In the genomic region with DNA sequence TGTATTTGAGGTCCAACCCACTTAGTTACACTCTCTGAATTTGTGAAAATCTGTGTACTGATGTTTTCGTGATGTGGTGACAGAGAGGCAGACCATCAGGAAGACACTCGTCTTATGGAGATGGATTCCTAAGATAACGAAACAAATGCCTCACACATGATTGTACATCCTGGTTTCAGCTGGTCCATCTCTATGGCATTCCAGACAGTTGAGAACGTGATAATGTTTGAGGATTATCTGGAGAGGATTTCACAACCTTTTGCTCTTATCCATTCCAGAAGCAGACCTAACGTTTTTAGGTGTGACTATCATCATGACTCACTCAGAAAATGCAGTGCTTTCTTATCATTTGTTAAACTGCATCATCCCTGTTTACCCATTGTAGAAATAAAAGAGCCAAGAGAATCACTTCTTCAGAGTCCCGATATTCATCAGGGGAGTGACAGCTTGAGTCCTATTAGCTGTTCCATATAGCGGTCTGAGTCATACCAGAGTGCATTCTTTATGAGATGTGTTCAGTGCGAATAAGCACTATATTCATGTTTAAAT, we compare ENCODE assay signal across 11 cellular contexts.
DNase-seq lines count a peak whose midpoint lies in the region; ATAC-seq and TF ChIP-seq lines count a peak whose summit lies in the region.
"Had no signal": no experiment of that assay in that cellular context is flagged by ENCODE, and none has a peak within 500 bp of the region (broad histone marks: within the 10 kb centered on the region; RNA-seq: fewer than 3 reads in every experiment).

No MANE protein-coding gene starts in this region.

- H3K79me1 ChIP-seq in mesendoderm (ENCODE audit: low read length): no peaks in the 10 kb centered on the region

- no peak overlapping the region for H2BK5ac ChIP-seq in mesendoderm (ENCODE audit: low read length)

- H2AK5ac ChIP-seq in mesendoderm (ENCODE audit: low read length): no peak overlapping the region

- H3K36me3 ChIP-seq in BJ (ENCODE audit: control insufficient read depth, insufficient read depth, low read length) (no peaks in the 10 kb centered on the region; the same call in 1 of the 2 replicates), mesendoderm (ENCODE audit: control insufficient read depth, insufficient read depth, low read length) (peaks cover 2% of the 10 kb centered on the region)
- H3K36me3 ChIP-seq in effector memory CD4-positive, alpha-beta T cell (ENCODE audit: control insufficient read depth, insufficient read depth, low read length): no peaks in the 10 kb centered on the region

- peak overlapping the region; percentile 29 for H2BK15ac ChIP-seq in mesendoderm (replicated peaks; ENCODE audit: low read depth)

- no peak for ATAC-seq in HG02870 (IDR thresholded peaks at IDR 0.05; ENCODE audit: unreplicated experiment)

- TF ChIP-seq POLR2A in lower leg skin (IDR thresholded peaks at IDR 0.05): no peak

- peak overlapping the region; percentile 68 for H3K27ac ChIP-seq in caudate nucleus (ENCODE audit: low read depth, low read length)
- H3K27ac ChIP-seq in mesendoderm (ENCODE audit: low read depth, low read length): no peak overlapping the region
- no peak overlapping the region for H3K27ac ChIP-seq in effector memory CD4-positive, alpha-beta T cell (ENCODE audit: insufficient read depth, low read length, poor library complexity, severe bottlenecking)

- no CpG with 5 or more reads among the region's 8 CpGs for WGBS in mesendoderm (ENCODE audit: extremely low coverage, insufficient coverage, low lambda C conversion rate)
- WGBS in lower leg skin, 2 donors: 61 to 80% methylated on average over 8 of the region's 8 CpGs

- H3K27me3 ChIP-seq in BJ (ENCODE audit: control insufficient read depth, insufficient read depth, low read length): no peaks in the 10 kb centered on the region
- H3K27me3 ChIP-seq in mesendoderm (ENCODE audit: insufficient read depth, low read length, poor library complexity): no peaks in the 10 kb centered on the region
- no peaks in the 10 kb centered on the region for H3K27me3 ChIP-seq in effector memory CD4-positive, alpha-beta T cell (replicated peaks; ENCODE audit: control insufficient read depth, insufficient read depth, low read length, poor library complexity, severe bottlenecking)

- H3K23ac ChIP-seq in mesendoderm (ENCODE audit: low read length): no peak overlapping the region

- no peaks in the 10 kb centered on the region for H3K79me2 ChIP-seq in mesendoderm (ENCODE audit: control insufficient read depth, insufficient read depth, low read length)

- H3K56ac ChIP-seq in mesendoderm (ENCODE audit: low read length): peak overlapping the region; percentile 2

- H3K18ac ChIP-seq in mesendoderm (ENCODE audit: low read length): no peak overlapping the region

- CTCF ChIA-PET in BJ (lab: Yijun Ruan, JAX): interaction anchor here (0.8 to 7.3 kb wide), 7 partner anchors 9 to 736 kb away, joined by 3 to 130 read pairs (median 5); no protein-coding TSS in a partner anchor

- no peak overlapping the region for H3K9ac ChIP-seq in mesendoderm (ENCODE audit: low read length)

- peaks cover 8% of the 10 kb centered on the region for H3K4me1 ChIP-seq in mesendoderm (ENCODE audit: control insufficient read depth, low read depth, low read length)
- no peaks in the 10 kb centered on the region for H3K4me1 ChIP-seq in effector memory CD4-positive, alpha-beta T cell (ENCODE audit: control insufficient read depth, insufficient read depth, low read length, poor library complexity, severe bottlenecking)

- H3K4me3 ChIP-seq in BJ (ENCODE audit: low read depth, low read length): no peak overlapping the region
- no peak overlapping the region for H3K4me3 ChIP-seq in mesendoderm (ENCODE audit: low read length)
- H3K4me3 ChIP-seq in effector memory CD4-positive, alpha-beta T cell (ENCODE audit: insufficient read depth, low read depth, low read length, poor library complexity, severe bottlenecking): no peak overlapping the region
- no peak overlapping the region for H3K4me3 ChIP-seq in lower leg skin (ENCODE audit: low read depth, poor library complexity, severe bottlenecking)

- H4K8ac ChIP-seq in mesendoderm (ENCODE audit: low read depth, low read length): no peak overlapping the region

- no peak overlapping the region for H4K5ac ChIP-seq in mesendoderm (ENCODE audit: low read length)

- no peak for TF ChIP-seq CTCF in BJ (IDR thresholded peaks at IDR 0.05; ENCODE audit: insufficient read depth, low read depth, low read length)
- TF ChIP-seq CTCF in lower leg skin (IDR thresholded peaks at IDR 0.05): no peak

- intact Hi-C loops in lower leg skin (cut with DNase I; ENCODE audit: low total_unique reads): no loop called here

- no peak overlapping the region for H3K4me2 ChIP-seq in mesendoderm (ENCODE audit: low read length)

- POLR2A ChIA-PET in BJ (lab: Charles Lee): no interaction called here

- no peaks in the 10 kb centered on the region for H3K9me3 ChIP-seq in effector memory CD4-positive, alpha-beta T cell (ENCODE audit: control insufficient read depth, low read length)

- no peak overlapping the region for H3K4ac ChIP-seq in mesendoderm (ENCODE audit: low read depth, low read length)

- no peak overlapping the region for H2BK120ac ChIP-seq in mesendoderm (ENCODE audit: low read depth, low read length)

- DNase-seq in BJ (ENCODE audit: low read depth) (peak; percentile 93), M059J (ENCODE audit: low read depth) (peak; percentile 89), caudate nucleus (lab: John Stamatoyannopoulos, UW) (peak in 1 of 61 donors; percentile 47), mesendoderm (peak; percentile 90), lower leg skin (ENCODE audit: low spot score in 2 of 2) (no peak), AML-193 (lab: John Stamatoyannopoulos, UW) (no peak)
- DNase-seq in effector memory CD4-positive, alpha-beta T cell: no peak
- DNase-seq: aorta, erythroblast, immature natural killer cell had no signal

Comparison
In these comparisons a context has a peak if more than half of its experiments do, and no peak if none do; other contexts are left out.
1. DNase-seq: peak in BJ (single experiment), M059J (single experiment) and mesendoderm (single experiment); none in effector memory CD4-positive, alpha-beta T cell (0 of 3), lower leg skin (0 of 2) and AML-193 (0 of 2).